Comparison of ENCODE assay signal across 8 cellular contexts in the genomic region with DNA sequence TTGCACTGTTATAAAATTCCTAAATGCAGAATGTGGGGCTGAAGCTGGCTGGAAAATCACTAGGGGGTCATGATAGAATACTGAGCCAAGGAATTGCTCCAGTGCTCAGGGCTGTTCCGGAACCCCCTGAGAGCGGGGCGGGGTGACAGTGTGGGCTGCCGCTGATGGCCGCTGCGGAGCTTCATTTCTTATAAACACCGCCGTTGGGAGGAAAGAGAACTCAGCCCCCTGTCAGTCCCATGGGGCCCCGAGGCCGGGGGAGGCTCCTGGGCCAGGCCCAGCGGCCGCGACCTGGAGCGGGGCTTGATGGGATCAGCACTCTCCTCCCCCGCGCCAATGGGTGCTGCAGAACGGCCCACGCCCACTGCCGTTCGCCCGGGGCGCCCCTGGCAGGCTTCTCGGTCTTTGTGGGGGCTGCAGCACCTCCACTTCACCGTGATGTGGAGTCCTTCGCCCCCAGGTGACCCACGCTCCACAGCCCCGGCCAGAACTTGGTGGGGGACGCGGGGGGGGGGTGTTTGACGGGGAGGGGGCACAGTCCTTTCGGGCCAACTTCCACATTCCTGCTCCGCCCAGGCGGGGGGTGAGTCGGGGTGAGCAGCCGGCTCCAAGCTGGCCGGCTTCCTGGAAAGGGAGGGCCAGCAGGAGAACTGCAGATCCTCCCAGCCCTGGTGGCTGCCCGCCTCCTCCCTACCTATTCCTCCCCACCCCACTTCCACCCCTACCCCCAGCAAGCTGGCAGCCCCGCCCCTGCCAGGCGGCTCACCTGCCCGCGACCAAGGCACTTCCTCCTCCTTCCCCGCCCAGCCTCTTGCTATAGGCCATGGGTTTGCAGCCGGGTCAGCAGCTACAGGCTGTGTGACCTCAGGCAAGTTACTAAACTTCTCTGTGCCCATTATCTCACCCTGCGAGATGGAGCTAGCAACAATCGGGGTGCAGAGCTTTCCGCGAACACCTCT. TPM values are rescaled to one million over a fixed set of nuclear protein-coding genes. Genes with fewer than 3 reads are reported as not detected.
A peak's percentile ranks its signal among the peaks of the same experiment; 100 is the strongest.
DNase-seq lines count a peak whose midpoint lies in the region; TF ChIP-seq lines count a peak whose summit lies in the region.

No MANE protein-coding gene starts in this region.

- peak overlapping the region; percentile 77 for H2BK120ac ChIP-seq in neuronal stem cell (ENCODE audit: low read depth, low read length)

- H4K91ac ChIP-seq in neuronal stem cell (ENCODE audit: low read depth, low read length, poor library complexity), result no peak overlapping the region

- H2AK5ac ChIP-seq in neuronal stem cell (ENCODE audit: low read depth, low read length), result peak overlapping the region; percentile 94

- H3K27ac ChIP-seq in neuronal stem cell (replicated peaks; ENCODE audit: low read length) (no peak overlapping the region), suprapubic skin (peak overlapping the region; percentile 95)

- peak in 1 of 2 donors; percentile 32 for TF ChIP-seq POLR2A in suprapubic skin (IDR thresholded peaks at IDR 0.05)

- no peak overlapping the region for H3K4ac ChIP-seq in neuronal stem cell (ENCODE audit: low read length)

- DNase-seq in EH (ENCODE audit: low read depth) (peak; percentile 93), H4 (ENCODE audit: low spot score) (peak; percentile 95), M059J (ENCODE audit: low read depth) (peak; percentile 95), SIG-M5 (lab: John Stamatoyannopoulos, UW) (peak; percentile 45), foreskin melanocyte (peak; percentile 54), neuronal stem cell (ENCODE audit: low spot score) (no peak), suprapubic skin (ENCODE audit: low spot score in 2 of 2) (peak; percentile 91)
- DNase-seq in activated naive CD4-positive, alpha-beta T cell (lab: John Stamatoyannopoulos, UW), result peak; percentile 52 to 85 (median 68)

- H3K9ac ChIP-seq in neuronal stem cell (ENCODE audit: low read depth, low read length, poor library complexity), result peak overlapping the region; percentile 91

- no peak overlapping the region for H4K8ac ChIP-seq in neuronal stem cell (ENCODE audit: low read depth, low read length)

- H3K79me1 ChIP-seq in neuronal stem cell (ENCODE audit: low read depth, low read length), result no peaks in the 10 kb centered on the region

- H2BK12ac ChIP-seq in neuronal stem cell (ENCODE audit: low read length), result no peak overlapping the region

- peak overlapping the region; percentile 97 for H3K4me2 ChIP-seq in neuronal stem cell (ENCODE audit: insufficient read depth, low read length, poor library complexity, severe bottlenecking)

- peak overlapping the region; percentile 91 for H3K14ac ChIP-seq in neuronal stem cell (ENCODE audit: low read length)

- WGBS in neuronal stem cell (ENCODE audit: extremely low coverage in 2 of 2, insufficient read length in 2 of 2, insufficient replicate concordance in 1 of 2), 2 donors, result no CpG with 5 or more reads among the region's 47 CpGs
- 4% methylated on average over 12 of the region's 47 CpGs for WGBS in suprapubic skin

- peak overlapping the region; percentile 98 for H2AFZ ChIP-seq in neuronal stem cell (ENCODE audit: low read length)

- TF ChIP-seq CTCF in suprapubic skin (IDR thresholded peaks at IDR 0.05), result no peak

- H3K36me3 ChIP-seq in neuronal stem cell (replicated peaks in 1 of 2; ENCODE audit: control insufficient read depth in 2 of 2, insufficient read depth in 2 of 2, low read length in 2 of 2), result no peaks in the 10 kb centered on the region
- H3K36me3 ChIP-seq in suprapubic skin, result no peaks in the 10 kb centered on the region

- H2BK15ac ChIP-seq in neuronal stem cell (ENCODE audit: low read length), result peak overlapping the region; percentile 40

- no peak overlapping the region for H2BK5ac ChIP-seq in neuronal stem cell (ENCODE audit: low read length)

- TF ChIP-seq EP300 in suprapubic skin (IDR thresholded peaks at IDR 0.05), result no peak

- H3K9me3 ChIP-seq in neuronal stem cell (replicated peaks in 1 of 2; ENCODE audit: control insufficient read depth in 2 of 2, insufficient read depth in 1 of 2, low read depth in 1 of 2, low read length in 2 of 2) (no peaks in the 10 kb centered on the region), suprapubic skin (no peaks in the 10 kb centered on the region)

- H3K18ac ChIP-seq in neuronal stem cell (ENCODE audit: low read length), result peak overlapping the region; percentile 97

- peaks cover 3 to 63% (median 31%) of the 10 kb centered on the region in 3 experiments for H3K27me3 ChIP-seq in neuronal stem cell (ENCODE audit: control insufficient read depth in 3 of 3, insufficient read depth in 3 of 3, low read depth in 1 of 3, low read length in 3 of 3)
- no peaks in the 10 kb centered on the region for H3K27me3 ChIP-seq in suprapubic skin

- peak overlapping the region; percentile 58 to 91 for H3K4me3 ChIP-seq in neuronal stem cell (ENCODE audit: low read length in 2 of 2)
- H3K4me3 ChIP-seq in suprapubic skin, result peak overlapping the region; percentile 77

- peak overlapping the region; percentile 86 for H3K23ac ChIP-seq in neuronal stem cell (ENCODE audit: low read depth, low read length, poor library complexity)

- H3K4me1 ChIP-seq in neuronal stem cell (ENCODE audit: control insufficient read depth in 2 of 2, insufficient read depth in 1 of 2, low read depth in 1 of 2, low read length in 2 of 2) (peaks cover 14 to 21% of the 10 kb centered on the region in 2 donors), suprapubic skin (peaks cover 55% of the 10 kb centered on the region)

RNA-seq across cellular contexts. Expression of gene IRF1, which starts 5.4 kb away (rescaled TPM):
- total RNA-seq in H4 (2014; rRNA removed; shearing (Covaris generic)), result 14.3 and 30.2 TPM in 2 replicates
- total RNA-seq in M059J (2014; rRNA removed; shearing (Covaris generic)), result 31.7 and 36.1 TPM in 2 replicates
- 1.4 TPM for polyA plus RNA-seq in neuronal stem cell (2013, experiment 1 of 2)
- polyA plus RNA-seq in neuronal stem cell (2013, experiment 2 of 2), result 1.5 TPM
- total RNA-seq in suprapubic skin, result 10 to 100 TPM; 17.5 to 24.1 (median 20.1) TPM

RNA-seq across cellular contexts. Expression of gene IL5, which starts 47.4 kb away (rescaled TPM):
- total RNA-seq in H4 (2014; rRNA removed; shearing (Covaris generic)), result not detected in 2 replicates
- not detected in 2 replicates for total RNA-seq in M059J (2014; rRNA removed; shearing (Covaris generic))
- polyA plus RNA-seq in neuronal stem cell (2013, experiment 1 of 2), result not detected
- polyA plus RNA-seq in neuronal stem cell (2013, experiment 2 of 2), result not detected
- total RNA-seq in suprapubic skin, result not detected
